20 cellular contexts compared by ENCODE assay signal in genomic region chr15:78020007-78020406, GRCh38.
"Had no signal": no experiment of that assay in that cellular context is flagged by ENCODE, and none has a peak within 500 bp of the region (broad histone marks: within the 10 kb centered on the region; RNA-seq: fewer than 3 reads in every experiment).

No MANE protein-coding gene starts in this region.

- ATAC-seq: activated T-cell treated with anti-CD3 and anti-CD28 coated beads, Interleukin-2, amount 50 U/mL, for 72 hours; WTC11 had no signal

- H3K4me3 ChIP-seq: MG63 had no signal

- DNase-seq: activated CD4-positive, alpha-beta T cell treated with anti-CD3 and anti-CD28 coated beads for 48 hours; activated CD4-positive, alpha-beta T cell treated with anti-CD3 and anti-CD28 coated beads, Interleukin-2, amount 50 U/mL, for 4 hours; activated CD4-positive, CD25-positive, alpha-beta regulatory T cell treated with anti-CD3 and anti-CD28 coated beads, Interleukin-2, amount 50 U/mL, for 72 hours; activated CD8-positive, alpha-beta T cell treated with anti-CD3 and anti-CD28 coated beads, Interleukin-2, amount 10 ng/mL, durations not matched to agents 7 days and 5 days; activated gamma-delta T cell treated with Interleukin-2 at 50 U/mL for 16 hours; activated T-cell treated with anti-CD3 and anti-CD28 coated beads, Interleukin-2, amount 50 U/mL, for 72 hours; amygdala; MG63; MV-4-11; NCI-H1092 treated with DMSO at 0.1 percent for 48 hours; NCI-H1417 treated with DMSO at 0.1 percent for 48 hours; NCI-H1694 treated with DMSO at 0.1 percent for 48 hours; NCI-H2029 treated with DMSO at 0.1 percent for 48 hours; NCI-H524; SHP77 treated with DMSO at 0.1 percent for 48 hours had no signal

- H3K9me3 ChIP-seq: MG63 had no signal

- H3K27me3 ChIP-seq: MG63 had no signal

- H3K4me3 Mint-ChIP-seq: activated CD8-positive, alpha-beta T cell treated with anti-CD3 and anti-CD28 coated beads, Interleukin-2, amount 10 ng/mL, durations not matched to agents 7 days and 5 days; activated naive CD8-positive, alpha-beta T cell; activated T-cell treated with anti-CD3 and anti-CD28 coated beads, Interleukin-2, amount 50 U/mL, for 72 hours; brain; WTC11 had no signal

- H3K27me3 Mint-ChIP-seq: activated naive CD8-positive, alpha-beta T cell; brain had no signal

- FAIRE-seq: astrocyte had no signal

- H3K27ac Mint-ChIP-seq: brain, WTC11 had no signal

- H3K9me3 Mint-ChIP-seq: activated T-cell treated with anti-CD3 and anti-CD28 coated beads, Interleukin-2, amount 50 U/mL, for 72 hours; activated T-helper 2 cell treated with anti-CD3 and anti-CD28 coated beads, Interferon-gamma antibody, Interleukin-2, Interleukin-4, amounts not matched to agents 10 μg/mL and 5 μg/mL and 100 μg/mL, durations not matched to agents 14 hours and 24 hours and 36 hours; brain; WTC11 had no signal
